Comparison of ENCODE assay signal across 26 cellular contexts in genomic region chr20:10137533-10137932, GRCh38.
"Had no signal": no experiment of that assay in that cellular context is flagged by ENCODE, and none has a peak within 500 bp of the region (broad histone marks: within the 10 kb centered on the region; RNA-seq: fewer than 3 reads in every experiment).

No MANE protein-coding gene starts in this region.

- H3K27ac ChIP-seq: brain microvascular endothelial cell, esophagus muscularis mucosa, left lung, neutrophil, ovary, psoas muscle, sigmoid colon, testis had no signal

- FAIRE-seq: colon had no signal

- H3K27ac Mint-ChIP-seq: activated naive CD4-positive, alpha-beta T cell treated with anti-CD3 and anti-CD28 coated beads, Interleukin-2, amount 50 U/mL, for 24 hours; effector memory CD8-positive, alpha-beta T cell; memory B cell; nephron; stimulated activated naive B cell treated with anti-CD40 and anti-IgM and Interleukin-4, amounts not matched to agents 10 μg/mL and 1 μg/mL and 100 μg/mL, for 72 hours; T-helper 1 cell treated with Interleukin-12 subunit alpha and Interleukin-12 subunit beta and Interleukin-4 antibody, amounts not matched to agents 30 μg/mL and 1 μg/mL, for 36 hours; type B pancreatic cell; WTC11 had no signal

- ATAC-seq: effector memory CD8-positive, alpha-beta T cell; left lung; psoas muscle; stimulated activated naive B cell treated with anti-CD40 and anti-IgM and Interleukin-4, amounts not matched to agents 10 μg/mL and 1 μg/mL and 100 μg/mL, for 72 hours; WTC11 had no signal

- H3K36me3 ChIP-seq: brain microvascular endothelial cell, esophagus muscularis mucosa, left lung, neutrophil, ovary, sigmoid colon had no signal

- DNase-seq: activated gamma-delta T cell treated with Interleukin-2 at 50 U/mL for 16 hours; activated T-cell treated with anti-CD3 and anti-CD28 coated beads, Interleukin-2, amount 50 U/mL, for 1 hour; aorta; brain microvascular endothelial cell; dorsolateral prefrontal cortex; effector memory CD8-positive, alpha-beta T cell; left lung; ovary; psoas muscle; sigmoid colon; stimulated activated CD4-positive, alpha-beta T cell treated with anti-CD3 and anti-CD28 coated beads, Interleukin-15, amount 100 ng/mL, for 24 hours; stimulated activated CD8-positive, alpha-beta memory T cell treated with anti-CD3 and anti-CD28 coated beads, Interleukin-4, amount 100 ng/mL, for 48 hours; stimulated activated naive B cell treated with anti-CD40 and anti-IgM and Interleukin-4, amounts not matched to agents 10 μg/mL and 1 μg/mL and 100 μg/mL, for 72 hours; T1000; testis had no signal

- H3K4me2 ChIP-seq: smooth muscle cell had no signal

- H3K27me3 Mint-ChIP-seq: activated naive CD4-positive, alpha-beta T cell treated with anti-CD3 and anti-CD28 coated beads, Interleukin-2, amount 50 U/mL, for 24 hours had no signal

- H3K9me3 Mint-ChIP-seq: activated naive CD4-positive, alpha-beta T cell treated with anti-CD3 and anti-CD28 coated beads, Interleukin-2, amount 50 U/mL, for 24 hours; central memory CD8-positive, alpha-beta T cell; effector memory CD8-positive, alpha-beta T cell; memory B cell; nephron; stimulated activated naive B cell treated with anti-CD40 and anti-IgM and Interleukin-4, amounts not matched to agents 10 μg/mL and 1 μg/mL and 100 μg/mL, for 72 hours; T-helper 1 cell treated with Interleukin-12 subunit alpha and Interleukin-12 subunit beta and Interleukin-4 antibody, amounts not matched to agents 30 μg/mL and 1 μg/mL, for 36 hours; type B pancreatic cell; WTC11 had no signal

- H3K9me3 ChIP-seq: esophagus muscularis mucosa, left lung, neutrophil, ovary, psoas muscle, sigmoid colon, testis had no signal

- H3K4me3 Mint-ChIP-seq: activated naive CD4-positive, alpha-beta T cell treated with anti-CD3 and anti-CD28 coated beads, Interleukin-2, amount 50 U/mL, for 24 hours; central memory CD8-positive, alpha-beta T cell; effector memory CD8-positive, alpha-beta T cell; memory B cell; nephron; stimulated activated naive B cell treated with anti-CD40 and anti-IgM and Interleukin-4, amounts not matched to agents 10 μg/mL and 1 μg/mL and 100 μg/mL, for 72 hours; T-helper 1 cell treated with Interleukin-12 subunit alpha and Interleukin-12 subunit beta and Interleukin-4 antibody, amounts not matched to agents 30 μg/mL and 1 μg/mL, for 36 hours; type B pancreatic cell; WTC11 had no signal

- H3K4me1 Mint-ChIP-seq: activated naive CD4-positive, alpha-beta T cell treated with anti-CD3 and anti-CD28 coated beads, Interleukin-2, amount 50 U/mL, for 24 hours; central memory CD8-positive, alpha-beta T cell; memory B cell; nephron; stimulated activated naive B cell treated with anti-CD40 and anti-IgM and Interleukin-4, amounts not matched to agents 10 μg/mL and 1 μg/mL and 100 μg/mL, for 72 hours had no signal

- H3K36me3 Mint-ChIP-seq: activated naive CD4-positive, alpha-beta T cell treated with anti-CD3 and anti-CD28 coated beads, Interleukin-2, amount 50 U/mL, for 24 hours; memory B cell; stimulated activated naive B cell treated with anti-CD40 and anti-IgM and Interleukin-4, amounts not matched to agents 10 μg/mL and 1 μg/mL and 100 μg/mL, for 72 hours; type B pancreatic cell; WTC11 had no signal

- H3K4me1 ChIP-seq: left lung, psoas muscle, sigmoid colon had no signal

- H3K27me3 ChIP-seq: brain microvascular endothelial cell, dorsolateral prefrontal cortex, esophagus muscularis mucosa, left lung, neutrophil, ovary, sigmoid colon, testis had no signal

- H3K4me3 ChIP-seq: dorsolateral prefrontal cortex, esophagus muscularis mucosa, left lung, ovary, psoas muscle, sigmoid colon, smooth muscle cell, testis had no signal
